Comparison of ENCODE assay signal across 19 cellular contexts in the genomic region with DNA sequence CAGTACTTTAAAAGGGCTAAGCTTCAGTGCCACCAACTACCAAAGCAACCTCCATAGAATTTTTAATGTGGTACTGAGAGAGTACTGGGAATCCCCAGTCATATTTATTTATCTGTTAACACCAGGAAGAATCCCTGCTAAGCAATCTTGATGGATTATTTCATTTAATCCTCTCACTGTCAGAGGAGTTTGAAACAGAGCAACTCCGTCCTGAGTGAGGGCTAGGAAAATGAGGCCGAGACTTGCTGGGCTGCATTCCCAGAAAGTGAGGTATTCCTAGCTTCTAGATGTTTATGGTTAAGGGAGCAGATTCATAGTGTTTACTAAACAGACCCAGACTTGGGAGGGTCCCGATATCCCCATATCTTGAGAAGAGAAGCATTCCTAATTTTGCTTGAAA. TPM values are rescaled to one million over a fixed set of nuclear protein-coding genes. Genes with fewer than 3 reads are reported as not detected.
DNase-seq lines count a peak whose midpoint lies in the region; ATAC-seq and TF ChIP-seq lines count a peak whose summit lies in the region.
"Had no signal": no experiment of that assay in that cellular context is flagged by ENCODE, and none has a peak within 500 bp of the region (broad histone marks: within the 10 kb centered on the region; RNA-seq: fewer than 3 reads in every experiment).

No MANE protein-coding gene starts in this region.

- H3K27me3 ChIP-seq in H9 (ENCODE audit: insufficient read depth, low read length) (no peaks in the 10 kb centered on the region), ascending aorta (no peaks in the 10 kb centered on the region), right atrium auricular region (no peaks in the 10 kb centered on the region), sigmoid colon (no peaks in the 10 kb centered on the region)

- peaks cover 44% of the 10 kb centered on the region in 2 experiments for H3K9me3 Mint-ChIP-seq in H9

- no peak overlapping the region for H2BK5ac ChIP-seq in H9 (ENCODE audit: insufficient read length, low read length)

- H3K79me2 ChIP-seq in H9 (ENCODE audit: insufficient read depth, low read length): no peaks in the 10 kb centered on the region

- H3K4me3 Mint-ChIP-seq in H9: peak overlapping the region in 1 of 2 experiments; percentile 53; a peak in 3 of 5 replicates
- H3K4me3 Mint-ChIP-seq: HFFc6; stimulated activated memory B cell treated with anti-CD40 and anti-IgM and Interleukin-4, amounts not matched to agents 10 μg/mL and 1 μg/mL and 100 μg/mL, for 72 hours; T-cell had no signal

- no peak for TF ChIP-seq EP300 in sigmoid colon (IDR thresholded peaks at IDR 0.05)

- H4K8ac ChIP-seq in H9 (replicated peaks; ENCODE audit: insufficient read length, low read depth, low read length): no peak overlapping the region

- H3K4me3 ChIP-seq in ascending aorta (peak overlapping the region in 1 of 2 donors; percentile 6), right atrium auricular region (no peak overlapping the region), sigmoid colon (no peak overlapping the region)
- H3K4me3 ChIP-seq: PC-9, prostate gland had no signal

- no peak overlapping the region for H3K23ac ChIP-seq in H9 (ENCODE audit: insufficient read length, low read depth, low read length)

- H3K18ac ChIP-seq in H9 (ENCODE audit: insufficient read length, low read depth, low read length): no peak overlapping the region

- no peak overlapping the region for H3K9ac ChIP-seq in H9 (ENCODE audit: extremely low read depth, insufficient read length, low read length)

- no peaks in the 10 kb centered on the region for H3K27me3 Mint-ChIP-seq in H9 (ENCODE audit: low read depth)

- H3K9me3 ChIP-seq in H9 (ENCODE audit: control insufficient read depth, low read depth, low read length) (peaks cover 7% of the 10 kb centered on the region), ascending aorta (peaks cover 0 to 30% of the 10 kb centered on the region in 2 donors), right atrium auricular region (peaks cover 0 to 15% of the 10 kb centered on the region in 2 donors), sigmoid colon (peaks cover 0 to 12% (median 1%) of the 10 kb centered on the region in 4 donors)
- H3K9me3 ChIP-seq: prostate gland had no signal

- H2BK15ac ChIP-seq in H9 (ENCODE audit: low read depth, low read length): no peak overlapping the region

- no peak overlapping the region for H3K14ac ChIP-seq in H9 (ENCODE audit: insufficient read depth, low read length)

- H2AFZ ChIP-seq in H9 (ENCODE audit: low read length): no peak overlapping the region
- H2AFZ ChIP-seq: PC-9 had no signal

- no peaks in the 10 kb centered on the region for H4K20me1 ChIP-seq in H9 (ENCODE audit: control insufficient read depth, insufficient read depth, insufficient read length)

- no peak for DNase-seq in H9
- no peak for DNase-seq in ascending aorta (ENCODE audit: low spot score in 2 of 2)
- no peak for DNase-seq in right atrium auricular region (ENCODE audit: low spot score)
- no peak for DNase-seq in sigmoid colon
- no peak for DNase-seq in Kasumi-1 (lab: John Stamatoyannopoulos, UW)
- DNase-seq: activated CD4-positive, CD25-positive, alpha-beta regulatory T cell treated with anti-CD3 and anti-CD28 coated beads, Interleukin-2, amount 50 U/mL, for 72 hours; C1 segment of cervical spinal cord; HFFc6; NCI-H1105 treated with DMSO at 0.1 percent for 48 hours; NCI-H345; PC-9; stimulated activated CD4-positive, alpha-beta T cell treated with anti-CD3 and anti-CD28 coated beads, Interleukin-4, amount 100 ng/mL, for 1 hour; T-cell had no signal

- no peak overlapping the region for H3K4me2 ChIP-seq in H9 (ENCODE audit: insufficient read depth, insufficient read length, low read length)
- H3K4me2 ChIP-seq: PC-9 had no signal

- no peak overlapping the region for H2BK12ac ChIP-seq in H9 (ENCODE audit: insufficient read length, low read depth, low read length)

- no peaks in the 10 kb centered on the region for H3K79me1 ChIP-seq in H9 (ENCODE audit: insufficient read depth, low read depth, low read length, poor library complexity, severe bottlenecking)

- no peak for TF ChIP-seq POLR2A in sigmoid colon (IDR thresholded peaks at IDR 0.05)

- H3K4me1 Mint-ChIP-seq in H9: peaks cover 45 to 56% of the 10 kb centered on the region in 2 experiments
- H3K4me1 Mint-ChIP-seq: stimulated activated memory B cell treated with anti-CD40 and anti-IgM and Interleukin-4, amounts not matched to agents 10 μg/mL and 1 μg/mL and 100 μg/mL, for 72 hours; T-cell had no signal

- no peak overlapping the region for H2BK20ac ChIP-seq in H9 (ENCODE audit: low read depth, low read length, poor library complexity, severe bottlenecking)

- no peak overlapping the region for H3K56ac ChIP-seq in H9 (ENCODE audit: insufficient read length, low read depth, low read length)

- no peak overlapping the region for H4K91ac ChIP-seq in H9 (ENCODE audit: insufficient read length, low read depth, low read length)

- no peak overlapping the region for H3K27ac ChIP-seq in H9 (ENCODE audit: insufficient read length, low read depth, low read length)
- peak overlapping the region; percentile 84 to 85 for H3K27ac ChIP-seq in ascending aorta
- H3K27ac ChIP-seq in right atrium auricular region: peak overlapping the region; percentile 35 to 64
- H3K27ac ChIP-seq in sigmoid colon: peak overlapping the region; percentile 46 to 82 (median 68)
- H3K27ac ChIP-seq: PC-9, prostate gland had no signal

- intact Hi-C loops in ascending aorta (cut with DNase I) (loop anchor here (5.0 kb wide), 1 partner anchor 801 kb away; the partner anchor contains the start of gene MON1B), sigmoid colon (cut with DNase I) (no loop called here)

- peaks cover 17 to 48% (median 30%) of the 10 kb centered on the region in 3 experiments for H3K36me3 Mint-ChIP-seq in H9 (ENCODE audit: insufficient read depth in 1 of 3, low read depth in 3 of 3)
- H3K36me3 Mint-ChIP-seq: stimulated activated memory B cell treated with anti-CD40 and anti-IgM and Interleukin-4, amounts not matched to agents 10 μg/mL and 1 μg/mL and 100 μg/mL, for 72 hours; T-cell had no signal

- no peak for ATAC-seq in HG03432 (IDR thresholded peaks at IDR 0.05; ENCODE audit: unreplicated experiment)
- ATAC-seq in GM18868 (IDR thresholded peaks at IDR 0.05; ENCODE audit: unreplicated experiment): no peak
- no peak for ATAC-seq in GM19328 (IDR thresholded peaks at IDR 0.05; ENCODE audit: unreplicated experiment)
- ATAC-seq: stimulated activated memory B cell treated with anti-CD40 and anti-IgM and Interleukin-4, amounts not matched to agents 10 μg/mL and 1 μg/mL and 100 μg/mL, for 72 hours; T-cell had no signal

- H3K27ac Mint-ChIP-seq in H9: peak overlapping the region; percentile 79 to 96 (median 93)
- H3K27ac Mint-ChIP-seq: HFFc6; stimulated activated memory B cell treated with anti-CD40 and anti-IgM and Interleukin-4, amounts not matched to agents 10 μg/mL and 1 μg/mL and 100 μg/mL, for 72 hours; T-cell had no signal

- no peaks in the 10 kb centered on the region for H3K23me2 ChIP-seq in H9 (ENCODE audit: insufficient read length, low read depth, low read length, poor library complexity, severe bottlenecking)

- H3K4ac ChIP-seq in H9 (ENCODE audit: low read depth, low read length): no peak overlapping the region

- TF ChIP-seq CTCF in H9 (conservative IDR thresholded peaks at IDR 0.05) (no peak), ascending aorta (IDR thresholded peaks at IDR 0.05) (no peak), right atrium auricular region (IDR thresholded peaks at IDR 0.05) (no peak), sigmoid colon (IDR thresholded peaks at IDR 0.05) (no peak)

- H2BK120ac ChIP-seq in H9 (ENCODE audit: low read depth, low read length, poor library complexity, severe bottlenecking): peak overlapping the region; percentile 14

- no peak overlapping the region for H3T11ph ChIP-seq in H9 (ENCODE audit: low read length)

- H4K5ac ChIP-seq in H9 (ENCODE audit: insufficient read length, low read depth, low read length): no peak overlapping the region

- H3K4me1 ChIP-seq in H9 (ENCODE audit: insufficient read depth, low read length) (peaks cover 9% of the 10 kb centered on the region; the same call in 1 of the 2 replicates), ascending aorta (peaks cover 0 to 3% of the 10 kb centered on the region in 2 donors), right atrium auricular region (peaks cover 0 to 7% of the 10 kb centered on the region in 2 donors), sigmoid colon (peaks cover 0 to 15% (median 12%) of the 10 kb centered on the region in 4 donors)
- H3K4me1 ChIP-seq: prostate gland had no signal

- WGBS in H9 (ENCODE audit: extremely low coverage, insufficient read length, low lambda C conversion rate): no CpG with 5 or more reads among the region's 3 CpGs
- 21 to 32% methylated on average over 3 of the region's 3 CpGs for WGBS in sigmoid colon, 2 donors

- no peak overlapping the region for H2AK5ac ChIP-seq in H9 (ENCODE audit: insufficient read length, low read length)

- no peaks in the 10 kb centered on the region for H3K36me3 ChIP-seq in ascending aorta
- no peaks in the 10 kb centered on the region for H3K36me3 ChIP-seq in right atrium auricular region
- H3K36me3 ChIP-seq in sigmoid colon: no peaks in the 10 kb centered on the region
- H3K36me3 ChIP-seq: prostate gland had no signal

RNA-seq across cellular contexts. Expression of gene CLEC3A, which starts 28.8 kb away (rescaled TPM):
- total RNA-seq in H9 (2021): not detected in 2 replicates
- total RNA-seq in ascending aorta: not detected
- not detected for total RNA-seq in right atrium auricular region
- not detected for total RNA-seq in sigmoid colon
- not detected for polyA plus RNA-seq in sigmoid colon
- total RNA-seq: HFFc6, mononuclear cell, PC-9, T-cell had no signal
